Comparison of ENCODE assay signal across 21 cellular contexts in the genomic region with DNA sequence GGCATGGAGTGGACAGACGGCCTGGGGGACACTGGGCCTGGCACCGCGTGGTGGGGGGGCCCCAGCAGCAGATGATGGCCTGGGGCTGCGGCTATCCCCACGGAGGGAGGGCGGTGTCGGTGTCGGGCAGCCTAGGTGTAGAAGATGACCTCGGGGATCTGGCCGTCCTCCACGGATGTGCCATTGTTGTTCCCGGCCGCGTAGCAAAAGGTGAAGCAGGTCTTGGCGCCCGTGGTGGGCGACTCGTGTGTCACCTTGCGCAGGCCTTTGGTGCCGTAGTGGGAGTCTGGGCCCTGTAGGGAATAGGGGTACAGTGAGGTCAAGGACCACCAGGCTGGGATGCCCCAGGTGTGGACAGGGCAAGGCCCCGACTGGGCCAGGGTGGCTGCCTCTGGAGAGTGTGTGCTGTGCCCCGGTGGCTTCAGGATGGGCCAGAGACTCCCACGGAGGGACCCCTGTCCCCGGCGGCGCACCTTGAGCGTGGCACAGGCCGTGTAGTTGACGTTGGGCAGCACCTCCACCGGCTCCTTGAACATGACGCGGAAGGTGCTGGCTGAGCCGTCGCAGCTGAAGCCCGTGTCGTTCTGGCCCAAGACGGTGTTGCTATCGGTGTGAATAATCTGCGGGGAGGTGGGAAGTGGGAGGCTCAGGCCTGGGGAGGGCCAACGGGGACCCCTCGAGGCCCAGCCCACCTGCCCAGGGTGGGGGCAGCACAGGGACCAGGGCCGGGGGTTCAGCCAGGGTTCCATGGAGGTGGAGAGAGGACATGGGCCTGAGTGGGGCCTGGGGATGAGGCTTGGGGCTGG. TPM values are rescaled to one million over a fixed set of nuclear protein-coding genes. Genes with fewer than 3 reads are reported as not detected.
A peak's percentile ranks its signal among the peaks of the same experiment; 100 is the strongest.
DNase-seq lines count a peak whose midpoint lies in the region; ATAC-seq and TF ChIP-seq lines count a peak whose summit lies in the region.
"Had no signal": no experiment of that assay in that cellular context is flagged by ENCODE, and none has a peak within 500 bp of the region (broad histone marks: within the 10 kb centered on the region; RNA-seq: fewer than 3 reads in every experiment).

No MANE protein-coding gene starts in this region.

- H3K4me1 Mint-ChIP-seq in stimulated activated naive CD8-positive, alpha-beta T cell treated with anti-CD3 and anti-CD28 coated beads, Interleukin-15, amount 100 ng/mL, for 72 hours, result peaks cover 5% of the 10 kb centered on the region
- H3K4me1 Mint-ChIP-seq in CD4-positive, alpha-beta T cell (ENCODE audit: low read depth), result no peaks in the 10 kb centered on the region
- H3K4me1 Mint-ChIP-seq: naive thymus-derived CD8-positive, alpha-beta T cell; T-cell had no signal

- POLR2A ChIA-PET in CD4-positive, alpha-beta T cell (lab: Charles Lee), result no interaction called here

- TF ChIP-seq CTCF in lower lobe of right lung (IDR thresholded peaks at IDR 0.05), result no peak
- no peak for TF ChIP-seq CTCF in CD4-positive, alpha-beta T cell (IDR thresholded peaks at IDR 0.05)

- intact Hi-C loops in lower lobe of right lung (cut with DNase I), result no loop called here
- intact Hi-C loops in CD4-positive, alpha-beta T cell (cut with DNase I, micrococcal nuclease), result loop anchor here in 1 of 2 experiments (5.0 kb wide), 1 partner anchor 39 kb away; no protein-coding TSS in a partner anchor

- peak overlapping the region in 1 of 2 donors; percentile 94 for H3K27ac Mint-ChIP-seq in stimulated activated naive CD8-positive, alpha-beta T cell treated with anti-CD3 and anti-CD28 coated beads, Interleukin-15, amount 100 ng/mL, for 72 hours
- H3K27ac Mint-ChIP-seq in CD4-positive, alpha-beta T cell, result no peak overlapping the region
- H3K27ac Mint-ChIP-seq: T-cell had no signal

- no peaks in the 10 kb centered on the region for H3K4me1 ChIP-seq in lower lobe of right lung
- H3K4me1 ChIP-seq: foreskin keratinocyte, tibial artery had no signal

- CTCF ChIA-PET in CD4-positive, alpha-beta T cell (lab: Charles Lee), result no interaction called here

- no peaks in the 10 kb centered on the region for H3K27me3 ChIP-seq in lower lobe of right lung (ENCODE audit: low read depth)
- no peaks in the 10 kb centered on the region for H3K27me3 ChIP-seq in CD4-positive, alpha-beta T cell (ENCODE audit: control insufficient read depth, insufficient read depth, low read length)
- H3K27me3 ChIP-seq: foreskin keratinocyte, tibial artery had no signal

- no peaks in the 10 kb centered on the region for H3K9me3 Mint-ChIP-seq in stimulated activated naive CD8-positive, alpha-beta T cell treated with anti-CD3 and anti-CD28 coated beads, Interleukin-15, amount 100 ng/mL, for 72 hours
- H3K9me3 Mint-ChIP-seq in CD4-positive, alpha-beta T cell, result no peaks in the 10 kb centered on the region
- H3K9me3 Mint-ChIP-seq: naive thymus-derived CD8-positive, alpha-beta T cell; T-cell had no signal

- H3K36me3 ChIP-seq in lower lobe of right lung, result peaks cover 88% of the 10 kb centered on the region

- peak overlapping the region in 1 of 2 donors; percentile 28 for H3K4me3 Mint-ChIP-seq in stimulated activated naive CD8-positive, alpha-beta T cell treated with anti-CD3 and anti-CD28 coated beads, Interleukin-15, amount 100 ng/mL, for 72 hours
- H3K4me3 Mint-ChIP-seq in CD4-positive, alpha-beta T cell, result no peak overlapping the region
- H3K4me3 Mint-ChIP-seq: naive thymus-derived CD8-positive, alpha-beta T cell; T-cell had no signal

- peaks cover 52% of the 10 kb centered on the region for H3K36me3 Mint-ChIP-seq in CD4-positive, alpha-beta T cell (ENCODE audit: low read depth)

- peak; percentile 18 for ATAC-seq in stimulated activated naive CD8-positive, alpha-beta T cell treated with anti-CD3 and anti-CD28 coated beads, Interleukin-15, amount 100 ng/mL, for 72 hours
- ATAC-seq in stimulated activated naive CD8-positive, alpha-beta T cell treated with anti-CD3 and anti-CD28 coated beads, Interleukin-15, Interleukin-2, amounts not matched to agents 100 U/mL and 50 U/mL, for 24 hours, result no peak
- peak; percentile 7; the same call in 2 of the 3 replicates for ATAC-seq in SK-N-SH treated with all-trans-retinoic acid at 6 μM for 48 hours
- peak; percentile 3 to 16 for ATAC-seq in lower lobe of right lung
- ATAC-seq in CD4-positive, alpha-beta T cell (ENCODE audit: poor library complexity), result no peak
- ATAC-seq in HG03159 (IDR thresholded peaks at IDR 0.05; ENCODE audit: unreplicated experiment), result no peak
- ATAC-seq: foreskin keratinocyte; naive thymus-derived CD8-positive, alpha-beta T cell had no signal

- no peak for DNase-seq in stimulated activated naive CD8-positive, alpha-beta T cell treated with anti-CD3 and anti-CD28 coated beads, Interleukin-15, amount 100 ng/mL, for 72 hours
- DNase-seq in stimulated activated naive CD8-positive, alpha-beta T cell treated with anti-CD3 and anti-CD28 coated beads, Interleukin-15, Interleukin-2, amounts not matched to agents 100 U/mL and 50 U/mL, for 24 hours, result no peak
- DNase-seq in lower lobe of right lung, result no peak
- no peak for DNase-seq in CD4-positive, alpha-beta T cell
- no peak for DNase-seq in stimulated activated CD4-positive, alpha-beta T cell treated with anti-CD3 and anti-CD28 coated beads, Interleukin-4, amount 100 ng/mL, for 24 hours
- DNase-seq in EL, result no peak
- DNase-seq: activated CD4-positive, alpha-beta T cell treated with anti-CD3 and anti-CD28 coated beads for 4 hours; activated gamma-delta T cell; amygdala; central memory CD4-positive, alpha-beta T cell; foreskin keratinocyte; hippocampal formation; naive thymus-derived CD8-positive, alpha-beta T cell; NCI-H2107; NK-92 treated with Interleukin-12 subunit alpha and Interleukin-12 subunit beta, amount 100 ng/mL, for 24 hours; RPMI8226; stimulated activated naive CD4-positive, alpha-beta T cell; T-cell; tibial artery had no signal

- no peaks in the 10 kb centered on the region for H3K9me3 ChIP-seq in lower lobe of right lung
- no peaks in the 10 kb centered on the region for H3K9me3 ChIP-seq in CD4-positive, alpha-beta T cell (ENCODE audit: control insufficient read depth, low read length)
- H3K9me3 ChIP-seq: tibial artery had no signal

- H3K27me3 Mint-ChIP-seq in stimulated activated naive CD8-positive, alpha-beta T cell treated with anti-CD3 and anti-CD28 coated beads, Interleukin-15, amount 100 ng/mL, for 72 hours, result no peaks in the 10 kb centered on the region
- no peaks in the 10 kb centered on the region for H3K27me3 Mint-ChIP-seq in CD4-positive, alpha-beta T cell
- H3K27me3 Mint-ChIP-seq: naive thymus-derived CD8-positive, alpha-beta T cell; T-cell had no signal

- no peak overlapping the region for H3K27ac ChIP-seq in lower lobe of right lung
- no peak overlapping the region for H3K27ac ChIP-seq in CD4-positive, alpha-beta T cell (ENCODE audit: low read depth, low read length)
- H3K27ac ChIP-seq: foreskin keratinocyte, tibial artery had no signal

- H3K4me3 ChIP-seq in lower lobe of right lung, result no peak overlapping the region
- H3K4me3 ChIP-seq: tibial artery had no signal

TF ChIP-seq in SK-N-SH treated with all-trans-retinoic acid at 6 μM for 48 hours, 23 proteins besides CTCF, POLR2A, EP300 and RAD21 (continues in another document):
- TF ChIP-seq, protein P1, sequence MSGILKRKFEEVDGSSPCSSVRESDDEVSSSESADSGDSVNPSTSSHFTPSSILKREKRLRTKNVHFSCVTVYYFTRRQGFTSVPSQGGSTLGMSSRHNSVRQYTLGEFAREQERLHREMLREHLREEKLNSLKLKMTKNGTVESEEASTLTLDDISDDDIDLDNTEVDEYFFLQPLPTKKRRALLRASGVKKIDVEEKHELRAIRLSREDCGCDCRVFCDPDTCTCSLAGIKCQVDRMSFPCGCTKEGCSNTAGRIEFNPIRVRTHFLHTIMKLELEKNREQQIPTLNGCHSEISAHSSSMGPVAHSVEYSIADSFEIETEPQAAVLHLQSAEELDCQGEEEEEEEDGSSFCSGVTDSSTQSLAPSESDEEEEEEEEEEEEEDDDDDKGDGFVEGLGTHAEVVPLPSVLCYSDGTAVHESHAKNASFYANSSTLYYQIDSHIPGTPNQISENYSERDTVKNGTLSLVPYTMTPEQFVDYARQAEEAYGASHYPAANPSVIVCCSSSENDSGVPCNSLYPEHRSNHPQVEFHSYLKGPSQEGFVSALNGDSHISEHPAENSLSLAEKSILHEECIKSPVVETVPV (CRISPR knock-in tag; IDR thresholded peaks at IDR 0.05), result no peak
- TF ChIP-seq, protein P2, sequence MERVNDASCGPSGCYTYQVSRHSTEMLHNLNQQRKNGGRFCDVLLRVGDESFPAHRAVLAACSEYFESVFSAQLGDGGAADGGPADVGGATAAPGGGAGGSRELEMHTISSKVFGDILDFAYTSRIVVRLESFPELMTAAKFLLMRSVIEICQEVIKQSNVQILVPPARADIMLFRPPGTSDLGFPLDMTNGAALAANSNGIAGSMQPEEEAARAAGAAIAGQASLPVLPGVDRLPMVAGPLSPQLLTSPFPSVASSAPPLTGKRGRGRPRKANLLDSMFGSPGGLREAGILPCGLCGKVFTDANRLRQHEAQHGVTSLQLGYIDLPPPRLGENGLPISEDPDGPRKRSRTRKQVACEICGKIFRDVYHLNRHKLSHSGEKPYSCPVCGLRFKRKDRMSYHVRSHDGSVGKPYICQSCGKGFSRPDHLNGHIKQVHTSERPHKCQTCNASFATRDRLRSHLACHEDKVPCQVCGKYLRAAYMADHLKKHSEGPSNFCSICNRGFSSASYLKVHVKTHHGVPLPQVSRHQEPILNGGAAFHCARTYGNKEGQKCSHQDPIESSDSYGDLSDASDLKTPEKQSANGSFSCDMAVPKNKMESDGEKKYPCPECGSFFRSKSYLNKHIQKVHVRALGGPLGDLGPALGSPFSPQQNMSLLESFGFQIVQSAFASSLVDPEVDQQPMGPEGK (CRISPR knock-in tag; IDR thresholded peaks at IDR 0.05; ENCODE audit: borderline replicate concordance), result no peak
- TF ChIP-seq, protein P3, sequence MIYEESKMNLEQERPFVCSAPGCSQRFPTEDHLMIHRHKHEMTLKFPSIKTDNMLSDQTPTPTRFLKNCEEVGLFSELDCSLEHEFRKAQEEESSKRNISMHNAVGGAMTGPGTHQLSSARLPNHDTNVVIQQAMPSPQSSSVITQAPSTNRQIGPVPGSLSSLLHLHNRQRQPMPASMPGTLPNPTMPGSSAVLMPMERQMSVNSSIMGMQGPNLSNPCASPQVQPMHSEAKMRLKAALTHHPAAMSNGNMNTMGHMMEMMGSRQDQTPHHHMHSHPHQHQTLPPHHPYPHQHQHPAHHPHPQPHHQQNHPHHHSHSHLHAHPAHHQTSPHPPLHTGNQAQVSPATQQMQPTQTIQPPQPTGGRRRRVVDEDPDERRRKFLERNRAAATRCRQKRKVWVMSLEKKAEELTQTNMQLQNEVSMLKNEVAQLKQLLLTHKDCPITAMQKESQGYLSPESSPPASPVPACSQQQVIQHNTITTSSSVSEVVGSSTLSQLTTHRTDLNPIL (CRISPR knock-in tag; IDR thresholded peaks at IDR 0.05; ENCODE audit: low read depth), result no peak

RNA-seq across cellular contexts. Expression of a gene that starts 29.0 kb away (rescaled TPM):
- total RNA-seq in lower lobe of right lung, result 62.0 TPM
- 10 to 100 TPM; 44.4 to 44.9 TPM for total RNA-seq in CD4-positive, alpha-beta T cell

RNA-seq across cellular contexts. Expression of a gene that starts 45.6 kb away (rescaled TPM):
- total RNA-seq in lower lobe of right lung, result 55.4 TPM
- 100 to 1,000 TPM; 122 to 127 TPM for total RNA-seq in CD4-positive, alpha-beta T cell

Comparison
In these comparisons a context has a peak if more than half of its experiments do, and no peak if none do; other contexts are left out.
1. ATAC-seq: peak in stimulated activated naive CD8-positive, alpha-beta T cell treated with anti-CD3 and anti-CD28 coated beads, Interleukin-15, amount 100 ng/mL, for 72 hours (single experiment), SK-N-SH treated with all-trans-retinoic acid at 6 μM for 48 hours (single experiment) and lower lobe of right lung (2 of 2); none in stimulated activated naive CD8-positive, alpha-beta T cell treated with anti-CD3 and anti-CD28 coated beads, Interleukin-15, Interleukin-2, amounts not matched to agents 100 U/mL and 50 U/mL, for 24 hours (single experiment), CD4-positive, alpha-beta T cell (single experiment) and HG03159 (single experiment).